In genomic region chr19:43524922-43525835, GRCh38 we compare ENCODE assay signal across 8 cellular contexts. TPM values are rescaled to one million over a fixed set of nuclear protein-coding genes. Genes with fewer than 3 reads are reported as not detected.
DNase-seq lines count a peak whose midpoint lies in the region; ATAC-seq and TF ChIP-seq lines count a peak whose summit lies in the region.

No MANE protein-coding gene starts in this region.

- 7% methylated on average over 12 of the region's 12 CpGs for WGBS in thymus

- no peaks in the 10 kb centered on the region for H3K9me3 ChIP-seq in mucosa of rectum (ENCODE audit: control insufficient read depth in 2 of 2, low read length in 2 of 2)
- H3K9me3 ChIP-seq in thymus (ENCODE audit: control insufficient read depth): no peaks in the 10 kb centered on the region

- H3K4me1 ChIP-seq in mucosa of rectum (ENCODE audit: control insufficient read depth in 2 of 2, insufficient read depth in 2 of 2, low read length in 2 of 2): peaks cover 28 to 37% of the 10 kb centered on the region in 2 donors
- H3K4me1 ChIP-seq in thymus (ENCODE audit: control insufficient read depth, insufficient read depth, low read length): peaks cover 7% of the 10 kb centered on the region

- no peak for TF ChIP-seq CTCF in epithelial cell of proximal tubule (conservative IDR thresholded peaks at IDR 0.05; ENCODE audit: low read depth, low read length)

- ATAC-seq in GM21390 (IDR thresholded peaks at IDR 0.05; ENCODE audit: unreplicated experiment): no peak
- no peak for ATAC-seq in HG03521 (IDR thresholded peaks at IDR 0.05; ENCODE audit: unreplicated experiment)

- peak overlapping the region; percentile 89 to 95 for H3K27ac ChIP-seq in mucosa of rectum (ENCODE audit: low read depth in 2 of 2, low read length in 2 of 2)
- H3K27ac ChIP-seq in thymus (ENCODE audit: low read depth): peak overlapping the region; percentile 82

- H3K27me3 ChIP-seq in mucosa of rectum (ENCODE audit: control insufficient read depth in 2 of 2, insufficient read depth in 2 of 2, low read length in 2 of 2) (no peaks in the 10 kb centered on the region), thymus (ENCODE audit: control insufficient read depth, insufficient read depth) (no peaks in the 10 kb centered on the region)

- peak overlapping the region; percentile 77 to 97 for H3K9ac ChIP-seq in mucosa of rectum (ENCODE audit: low read depth in 1 of 2, low read length in 2 of 2)

- H3K36me3 ChIP-seq in mucosa of rectum (ENCODE audit: control insufficient read depth in 2 of 2, insufficient read depth in 2 of 2, low read length in 2 of 2) (peaks cover 10 to 19% of the 10 kb centered on the region in 2 donors), thymus (ENCODE audit: control insufficient read depth, insufficient read depth) (no peaks in the 10 kb centered on the region)

- peak overlapping the region; percentile 95 for H3K4me3 ChIP-seq in epithelial cell of proximal tubule (ENCODE audit: low read depth, low read length)
- H3K4me3 ChIP-seq in mucosa of rectum (ENCODE audit: low read length in 2 of 2): peak overlapping the region; percentile 92 to 99
- H3K4me3 ChIP-seq in thymus (ENCODE audit: low read length): peak overlapping the region; percentile 95

- peak; percentile 66 for DNase-seq in EH (ENCODE audit: low read depth)
- peak; percentile 93 for DNase-seq in HT-29 (ENCODE audit: low spot score)
- peak; percentile 36 for DNase-seq in activated CD4-positive, CD25-positive, alpha-beta regulatory T cell treated with anti-CD3 and anti-CD28 coated beads, Interleukin-2, amount 50 U/mL, for 72 hours
- DNase-seq in epithelial cell of proximal tubule (ENCODE audit: low read depth): no peak

RNA-seq across cellular contexts. Expression of gene ETHE1, which starts 1.8 kb away (rescaled TPM):
- 179 and 190 TPM in 2 replicates for total RNA-seq in HT-29 (2014; rRNA removed; shearing (Covaris generic))
- total RNA-seq in epithelial cell of proximal tubule: 55.9 and 76.0 TPM in 2 replicates
- polyA plus RNA-seq in thymus: 44.8 TPM

RNA-seq across cellular contexts. Expression of gene ZNF575, which starts 7.8 kb away (rescaled TPM):
- total RNA-seq in HT-29 (2014; rRNA removed; shearing (Covaris generic)): 0.08 TPM in 2 replicates
- not detected in 2 replicates for total RNA-seq in epithelial cell of proximal tubule
- 2.5 TPM for polyA plus RNA-seq in thymus

RNA-seq across cellular contexts. Expression of gene PHLDB3, which starts 20.6 kb away (rescaled TPM):
- total RNA-seq in HT-29 (2014; rRNA removed; shearing (Covaris generic)): 45.7 and 52.4 TPM in 2 replicates
- total RNA-seq in epithelial cell of proximal tubule: 6.0 and 15.8 TPM in 2 replicates
- polyA plus RNA-seq in thymus: 37.9 TPM

RNA-seq across cellular contexts. Expression of gene XRCC1, which starts 50.1 kb away (rescaled TPM):
- total RNA-seq in HT-29 (2014; rRNA removed; shearing (Covaris generic)): 59.7 and 60.1 TPM in 2 replicates
- 31.4 and 42.9 TPM in 2 replicates for total RNA-seq in epithelial cell of proximal tubule
- 23.2 TPM for polyA plus RNA-seq in thymus

RNA-seq across cellular contexts. Expression of gene PINLYP, which starts 50.4 kb away (rescaled TPM):
- 0.03 TPM in 1 of 2 replicates, not detected in the other for total RNA-seq in HT-29 (2014; rRNA removed; shearing (Covaris generic))
- 0.43 and 2.3 TPM in 2 replicates for total RNA-seq in epithelial cell of proximal tubule
- 12.3 TPM for polyA plus RNA-seq in thymus
